2 cellular contexts compared by ENCODE assay signal in genomic region chr15:27774638-27775037, GRCh38.
TF ChIP-seq lines count a peak whose summit lies in the region.

No MANE protein-coding gene starts in this region.

TF ChIP-seq in GM23338, 12 proteins besides CTCF, POLR2A, EP300 and RAD21:
- TF ChIP-seq EZH2phosphoT487 (IDR thresholded peaks at IDR 0.05; ENCODE audit: unreplicated experiment) (no peak), ZNF331 (CRISPR knock-in tag; IDR thresholded peaks at IDR 0.05; ENCODE audit: low read depth) (no peak), CREB1 (CRISPR knock-in tag; IDR thresholded peaks at IDR 0.05; ENCODE audit: low read depth) (no peak), JUNB (IDR thresholded peaks at IDR 0.05; ENCODE audit: unreplicated experiment) (no peak), NANOG (IDR thresholded peaks at IDR 0.05; ENCODE audit: borderline replicate concordance) (no peak)
TF ChIP-seq in GM23338: peak in this region for 0.

TF ChIP-seq in H1, 55 proteins besides CTCF, POLR2A, EP300 and RAD21:
- TF ChIP-seq, protein P1, sequence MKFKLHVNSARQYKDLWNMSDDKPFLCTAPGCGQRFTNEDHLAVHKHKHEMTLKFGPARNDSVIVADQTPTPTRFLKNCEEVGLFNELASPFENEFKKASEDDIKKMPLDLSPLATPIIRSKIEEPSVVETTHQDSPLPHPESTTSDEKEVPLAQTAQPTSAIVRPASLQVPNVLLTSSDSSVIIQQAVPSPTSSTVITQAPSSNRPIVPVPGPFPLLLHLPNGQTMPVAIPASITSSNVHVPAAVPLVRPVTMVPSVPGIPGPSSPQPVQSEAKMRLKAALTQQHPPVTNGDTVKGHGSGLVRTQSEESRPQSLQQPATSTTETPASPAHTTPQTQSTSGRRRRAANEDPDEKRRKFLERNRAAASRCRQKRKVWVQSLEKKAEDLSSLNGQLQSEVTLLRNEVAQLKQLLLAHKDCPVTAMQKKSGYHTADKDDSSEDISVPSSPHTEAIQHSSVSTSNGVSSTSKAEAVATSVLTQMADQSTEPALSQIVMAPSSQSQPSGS (IDR thresholded peaks at IDR 0.05; ENCODE audit: low read length) = no peak
- no peak for TF ChIP-seq EZH2 (IDR thresholded peaks at IDR 0.05; ENCODE audit: low read depth, low read length, severe bottlenecking)
- no peak for TF ChIP-seq BRCA1 (IDR thresholded peaks at IDR 0.05; ENCODE audit: low read depth, low read length)
- no peak for TF ChIP-seq SP4 (IDR thresholded peaks at IDR 0.05; ENCODE audit: low read length)
- no peak for TF ChIP-seq JUND (IDR thresholded peaks at IDR 0.05; ENCODE audit: low read length)
- no peak for TF ChIP-seq PHF8 (conservative IDR thresholded peaks at IDR 0.05; ENCODE audit: low read depth, low read length)
- no peak for TF ChIP-seq ASH2L (IDR thresholded peaks at IDR 0.05; ENCODE audit: low read length)
- TF ChIP-seq RBBP5 (IDR thresholded peaks at IDR 0.05; ENCODE audit: borderline replicate concordance, low read depth, low read length) = no peak
- TF ChIP-seq TAF1 (IDR thresholded peaks at IDR 0.05; ENCODE audit: low read depth, low read length) = no peak
- TF ChIP-seq SP1 (IDR thresholded peaks at IDR 0.05; ENCODE audit: low read depth, low read length) = no peak
- no peak for TF ChIP-seq TAF7 (optimal IDR thresholded peaks at IDR 0.05; ENCODE audit: borderline replicate concordance, low read depth, low read length)
- TF ChIP-seq POLR2AphosphoS5 (IDR thresholded peaks at IDR 0.05; ENCODE audit: low read depth, low read length) = no peak
- no peak for TF ChIP-seq NANOG (IDR thresholded peaks at IDR 0.05; ENCODE audit: insufficient read depth, low read depth, low read length, poor library complexity, severe bottlenecking)
